ENCODE assay signal across 1 cellular context in the genomic region with DNA sequence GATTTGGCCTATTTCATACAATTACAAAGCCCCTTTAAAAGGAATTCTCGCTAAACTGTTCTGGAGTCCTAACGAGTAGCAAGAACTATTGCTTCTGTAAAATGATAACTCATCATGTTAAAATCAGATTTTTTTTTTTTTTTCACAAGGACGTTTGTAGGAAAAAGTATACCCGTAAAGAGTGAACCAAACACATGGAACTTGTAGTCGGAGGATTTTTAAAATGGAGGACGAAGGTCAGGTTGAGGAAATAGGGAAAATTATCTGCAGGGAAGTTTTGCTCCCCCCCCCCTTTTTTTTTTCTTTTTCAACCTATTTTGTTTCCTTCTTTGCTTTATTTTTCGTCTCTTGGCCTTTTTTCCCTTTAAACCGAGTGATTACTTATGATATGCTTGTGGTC.
TF ChIP-seq lines count a peak whose summit lies in the region.

No MANE protein-coding gene starts in this region.

TF ChIP-seq in IMR-90, 13 proteins besides CTCF, POLR2A, EP300 and RAD21:
- TF ChIP-seq, protein P1, sequence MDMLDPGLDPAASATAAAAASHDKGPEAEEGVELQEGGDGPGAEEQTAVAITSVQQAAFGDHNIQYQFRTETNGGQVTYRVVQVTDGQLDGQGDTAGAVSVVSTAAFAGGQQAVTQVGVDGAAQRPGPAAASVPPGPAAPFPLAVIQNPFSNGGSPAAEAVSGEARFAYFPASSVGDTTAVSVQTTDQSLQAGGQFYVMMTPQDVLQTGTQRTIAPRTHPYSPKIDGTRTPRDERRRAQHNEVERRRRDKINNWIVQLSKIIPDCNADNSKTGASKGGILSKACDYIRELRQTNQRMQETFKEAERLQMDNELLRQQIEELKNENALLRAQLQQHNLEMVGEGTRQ (IDR thresholded peaks at IDR 0.05; ENCODE audit: low read depth, low read length) = no peak
- TF ChIP-seq MAZ (IDR thresholded peaks at IDR 0.05; ENCODE audit: borderline replicate concordance, low read depth, low read length) (no peak), FOS (IDR thresholded peaks at IDR 0.05; ENCODE audit: low read depth, low read length) (no peak), MXI1 (IDR thresholded peaks at IDR 0.05; ENCODE audit: borderline replicate concordance, low read depth, low read length) (no peak), CEBPB (IDR thresholded peaks at IDR 0.05; ENCODE audit: low read depth, low read length) (no peak), RCOR1 (IDR thresholded peaks at IDR 0.05; ENCODE audit: insufficient replicate concordance, low read length) (no peak), NFE2L2 (IDR thresholded peaks at IDR 0.05; ENCODE audit: low read depth, low read length) (no peak), RFX5 (IDR thresholded peaks at IDR 0.05; ENCODE audit: low read depth, low read length) (no peak), BHLHE40 (IDR thresholded peaks at IDR 0.05; ENCODE audit: low read depth, low read length) (no peak)
- TF ChIP-seq, protein P2, sequence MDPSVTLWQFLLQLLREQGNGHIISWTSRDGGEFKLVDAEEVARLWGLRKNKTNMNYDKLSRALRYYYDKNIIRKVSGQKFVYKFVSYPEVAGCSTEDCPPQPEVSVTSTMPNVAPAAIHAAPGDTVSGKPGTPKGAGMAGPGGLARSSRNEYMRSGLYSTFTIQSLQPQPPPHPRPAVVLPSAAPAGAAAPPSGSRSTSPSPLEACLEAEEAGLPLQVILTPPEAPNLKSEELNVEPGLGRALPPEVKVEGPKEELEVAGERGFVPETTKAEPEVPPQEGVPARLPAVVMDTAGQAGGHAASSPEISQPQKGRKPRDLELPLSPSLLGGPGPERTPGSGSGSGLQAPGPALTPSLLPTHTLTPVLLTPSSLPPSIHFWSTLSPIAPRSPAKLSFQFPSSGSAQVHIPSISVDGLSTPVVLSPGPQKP (IDR thresholded peaks at IDR 0.05; ENCODE audit: borderline replicate concordance, low read depth, low read length) = no peak
